ENCODE assay signal across 22 cellular contexts in the genomic region with DNA sequence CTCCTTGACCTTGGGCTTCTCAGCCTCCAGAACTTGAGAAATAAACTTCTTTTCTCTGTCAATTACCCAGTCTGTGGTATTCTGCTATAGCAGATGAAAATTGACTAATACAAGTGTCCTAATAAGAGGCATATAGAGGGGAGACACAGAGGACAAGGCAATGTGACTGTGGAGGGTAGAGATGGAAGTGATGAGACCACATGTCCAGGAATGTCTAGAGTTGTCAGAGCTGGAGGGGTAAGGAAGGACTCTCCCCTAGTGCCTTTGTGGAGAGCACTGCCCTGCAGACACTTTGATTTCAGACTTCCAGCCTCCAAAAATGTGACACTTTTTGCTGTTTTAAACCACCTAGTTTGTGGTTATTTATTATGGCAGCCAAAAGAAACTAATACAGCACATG.
"Had no signal": no experiment of that assay in that cellular context is flagged by ENCODE, and none has a peak within 500 bp of the region (broad histone marks: within the 10 kb centered on the region; RNA-seq: fewer than 3 reads in every experiment).

No MANE protein-coding gene starts in this region.

- H3K9me3 Mint-ChIP-seq: activated naive CD4-positive, alpha-beta T cell treated with anti-CD3 and anti-CD28 coated beads, Interleukin-2, amount 50 U/mL, for 72 hours; activated T-helper 17 cell treated with anti-CD3 and anti-CD28 coated beads, Interleukin-2, amount 50 U/mL, for 72 hours; central memory CD8-positive, alpha-beta T cell; natural killer cell had no signal

- DNase-seq: activated CD4-positive, alpha-beta T cell treated with anti-CD3 and anti-CD28 coated beads for 1 hour; activated CD4-positive, alpha-beta T cell treated with anti-CD3 and anti-CD28 coated beads, Interleukin-2, amount 50 U/mL, for 1 hour; activated T-cell treated with anti-CD3 and anti-CD28 coated beads, Interleukin-2, amount 50 U/mL, for 1 hour; brain microvascular endothelial cell; colonic mucosa; left ventricle myocardium superior; mammary epithelial cell; midbrain; natural killer cell; stimulated activated CD4-positive, alpha-beta T cell treated with anti-CD3 and anti-CD28 coated beads, Interleukin-4, amount 100 ng/mL, for 24 hours; stimulated activated naive CD4-positive, alpha-beta T cell treated with Interleukin-2 at 50 U/mL for 16 hours; thyroid gland; WERI-Rb-1 had no signal

- H3K36me3 Mint-ChIP-seq: natural killer cell had no signal

- H3K4me3 ChIP-seq: colonic mucosa, esophagus muscularis mucosa, heart left ventricle, prostate gland, thyroid gland had no signal

- FAIRE-seq: keratinocyte, TTC549 had no signal

- ATAC-seq: activated naive CD4-positive, alpha-beta T cell treated with anti-CD3 and anti-CD28 coated beads, Interleukin-2, amount 50 U/mL, for 72 hours; activated T-helper 17 cell treated with anti-CD3 and anti-CD28 coated beads, Interleukin-2, amount 50 U/mL, for 72 hours; heart left ventricle; left ventricle myocardium superior had no signal

- H3K4me1 ChIP-seq: colonic mucosa, prostate gland had no signal

- H3K4me3 Mint-ChIP-seq: activated CD8-positive, alpha-beta T cell treated with anti-CD3 and anti-CD28 coated beads, Interleukin-2, amount 10 ng/mL, durations not matched to agents 7 days and 5 days; activated T-helper 17 cell treated with anti-CD3 and anti-CD28 coated beads, Interleukin-2, amount 50 U/mL, for 72 hours; central memory CD8-positive, alpha-beta T cell; natural killer cell had no signal

- H3K27me3 ChIP-seq: brain microvascular endothelial cell, colonic mucosa, heart left ventricle, thyroid gland had no signal

- H3K4me1 Mint-ChIP-seq: activated T-helper 17 cell treated with anti-CD3 and anti-CD28 coated beads, Interleukin-2, amount 50 U/mL, for 72 hours; central memory CD8-positive, alpha-beta T cell had no signal

- H3K9me3 ChIP-seq: colonic mucosa, prostate gland, thyroid gland had no signal

- H3K36me3 ChIP-seq: brain microvascular endothelial cell, colonic mucosa, esophagus muscularis mucosa, heart left ventricle, prostate gland, thyroid gland, WERI-Rb-1 had no signal

- H3K27ac Mint-ChIP-seq: activated T-helper 17 cell treated with anti-CD3 and anti-CD28 coated beads, Interleukin-2, amount 50 U/mL, for 72 hours; natural killer cell had no signal

- H3K27ac ChIP-seq: brain microvascular endothelial cell, colonic mucosa, prostate gland, WERI-Rb-1 had no signal
